29 cellular contexts compared by ENCODE assay signal in genomic region chr2:109707281-109708147, GRCh38.
"Had no signal": no experiment of that assay in that cellular context is flagged by ENCODE, and none has a peak within 500 bp of the region (broad histone marks: within the 10 kb centered on the region; RNA-seq: fewer than 3 reads in every experiment).

No MANE protein-coding gene starts in this region.

- H3K4me1 ChIP-seq: breast epithelium, esophagus muscularis mucosa, gastrocnemius medialis, heart left ventricle, pancreas, uterus had no signal

- H3K9me3 ChIP-seq: breast epithelium, esophagus muscularis mucosa, gastrocnemius medialis, heart left ventricle, neutrophil, pancreas, suprapubic skin, transverse colon, uterus had no signal

- H3K9me3 Mint-ChIP-seq: activated B cell treated with CpG ODN at 0.5 μM for 24 hours; activated naive CD4-positive, alpha-beta T cell treated with anti-CD3 and anti-CD28 coated beads, Interleukin-2, amount 50 U/mL, for 72 hours; activated T-cell treated with anti-CD3 and anti-CD28 coated beads, Interleukin-2, amount 50 U/mL, for 24 hours; activated T-helper 17 cell treated with anti-CD3 and anti-CD28 coated beads, Interleukin-2, amount 50 U/mL, for 72 hours; central memory CD8-positive, alpha-beta T cell; stimulated activated naive CD8-positive, alpha-beta T cell treated with anti-CD3 and anti-CD28 coated beads, Interleukin-15, amount 100 ng/mL, for 72 hours had no signal

- H3K36me3 Mint-ChIP-seq: activated naive CD4-positive, alpha-beta T cell treated with anti-CD3 and anti-CD28 coated beads, Interleukin-2, amount 50 U/mL, for 72 hours; naive thymus-derived CD8-positive, alpha-beta T cell had no signal

- H3K27ac Mint-ChIP-seq: activated B cell treated with CpG ODN at 0.5 μM for 24 hours; activated CD4-positive, alpha-beta T cell treated with anti-CD3 and anti-CD28 coated beads for 36 hours; activated naive CD4-positive, alpha-beta T cell treated with anti-CD3 and anti-CD28 coated beads, Interleukin-2, amount 50 U/mL, for 72 hours; activated T-cell treated with anti-CD3 and anti-CD28 coated beads, Interleukin-2, amount 50 U/mL, for 24 hours; activated T-helper 17 cell treated with anti-CD3 and anti-CD28 coated beads, Interleukin-2, amount 50 U/mL, for 72 hours; naive thymus-derived CD8-positive, alpha-beta T cell had no signal

- H3K27me3 Mint-ChIP-seq: activated B cell treated with CpG ODN at 0.5 μM for 24 hours; activated CD4-positive, alpha-beta T cell treated with anti-CD3 and anti-CD28 coated beads for 36 hours; activated T-helper 17 cell treated with anti-CD3 and anti-CD28 coated beads, Interleukin-2, amount 50 U/mL, for 72 hours had no signal

- ATAC-seq: activated CD4-positive, alpha-beta T cell treated with anti-CD3 and anti-CD28 coated beads for 36 hours; activated naive CD4-positive, alpha-beta T cell treated with anti-CD3 and anti-CD28 coated beads, Interleukin-2, amount 50 U/mL, for 72 hours; activated T-helper 17 cell treated with anti-CD3 and anti-CD28 coated beads, Interleukin-2, amount 50 U/mL, for 72 hours; gastrocnemius medialis; heart left ventricle; left colon; naive thymus-derived CD8-positive, alpha-beta T cell; pancreas; right cardiac atrium; stimulated activated naive CD8-positive, alpha-beta T cell treated with anti-CD3 and anti-CD28 coated beads, Interleukin-15, amount 100 ng/mL, for 72 hours had no signal

- H3K27me3 ChIP-seq: breast epithelium, esophagus muscularis mucosa, gastrocnemius medialis, heart left ventricle, neutrophil, pancreas, suprapubic skin, transverse colon, uterus had no signal

- H3K4me3 ChIP-seq: breast epithelium, esophagus muscularis mucosa, gastrocnemius medialis, heart left ventricle, lung, pancreas, skin epidermis, suprapubic skin, transverse colon, uterus had no signal

- H3K36me3 ChIP-seq: breast epithelium, esophagus muscularis mucosa, gastrocnemius medialis, heart left ventricle, neutrophil, pancreas, suprapubic skin, transverse colon, uterus had no signal

- DNase-seq: activated B cell treated with CpG ODN at 0.5 μM for 24 hours; activated CD4-positive, alpha-beta T cell treated with anti-CD3 and anti-CD28 coated beads for 36 hours; activated CD4-positive, alpha-beta T cell treated with anti-CD3 and anti-CD28 coated beads, Interleukin-2, amount 50 U/mL, for 4 hours; activated CD8-positive, alpha-beta memory T cell treated with anti-CD3 and anti-CD28 coated beads for 24 hours; activated CD8-positive, alpha-beta memory T cell treated with anti-CD3 and anti-CD28 coated beads, Interleukin-2, amount 50 U/mL, for 4 hours; activated T-cell treated with anti-CD3 and anti-CD28 coated beads, Interleukin-2, amount 50 U/mL, for 24 hours; effector memory CD4-positive, alpha-beta T cell; gastrocnemius medialis; heart left ventricle; left colon; naive thymus-derived CD8-positive, alpha-beta T cell; pancreas; right cardiac atrium; stimulated activated CD4-positive, alpha-beta T cell treated with anti-CD3 and anti-CD28 coated beads, Interleukin-1b, Interleukin-23, amount 100 ng/mL, for 48 hours; stimulated activated naive CD8-positive, alpha-beta T cell treated with anti-CD3 and anti-CD28 coated beads, Interleukin-15, amount 100 ng/mL, for 72 hours; T-helper 9 cell; transverse colon; uterus had no signal

- H3K27ac ChIP-seq: breast epithelium, esophagus muscularis mucosa, gastrocnemius medialis, heart left ventricle, neutrophil, pancreas, suprapubic skin, transverse colon, uterus had no signal

- H3K4me1 Mint-ChIP-seq: activated B cell treated with CpG ODN at 0.5 μM for 24 hours; central memory CD8-positive, alpha-beta T cell; naive thymus-derived CD8-positive, alpha-beta T cell; stimulated activated naive CD8-positive, alpha-beta T cell treated with anti-CD3 and anti-CD28 coated beads, Interleukin-15, amount 100 ng/mL, for 72 hours had no signal

- FAIRE-seq: colon, islet of Langerhans, pancreas had no signal

- H3K4me3 Mint-ChIP-seq: activated B cell treated with CpG ODN at 0.5 μM for 24 hours; activated CD4-positive, alpha-beta T cell treated with anti-CD3 and anti-CD28 coated beads for 36 hours; activated T-cell treated with anti-CD3 and anti-CD28 coated beads, Interleukin-2, amount 50 U/mL, for 24 hours; activated T-helper 17 cell treated with anti-CD3 and anti-CD28 coated beads, Interleukin-2, amount 50 U/mL, for 72 hours; central memory CD8-positive, alpha-beta T cell; naive thymus-derived CD8-positive, alpha-beta T cell; stimulated activated naive CD8-positive, alpha-beta T cell treated with anti-CD3 and anti-CD28 coated beads, Interleukin-15, amount 100 ng/mL, for 72 hours had no signal
